Comparison of ENCODE assay signal across 21 cellular contexts in genomic region chr14:31921251-31921650, GRCh38.
DNase-seq lines count a peak whose midpoint lies in the region; ATAC-seq and TF ChIP-seq lines count a peak whose summit lies in the region.
"Had no signal": no experiment of that assay in that cellular context is flagged by ENCODE, and none has a peak within 500 bp of the region (broad histone marks: within the 10 kb centered on the region; RNA-seq: fewer than 3 reads in every experiment).

No MANE protein-coding gene starts in this region.

- H3K27me3 ChIP-seq in A673 (replicated peaks; ENCODE audit: insufficient read depth, low read depth, low read length, poor library complexity), result peaks cover 9% of the 10 kb centered on the region
- no peaks in the 10 kb centered on the region for H3K27me3 ChIP-seq in GM23248 (replicated peaks; ENCODE audit: insufficient read depth)
- H3K27me3 ChIP-seq: BLaER1 treated with 17β-estradiol and CSF1 and Interleukin-3, amounts not matched to agents 10 nM and 100 nM had no signal

- H3K27ac ChIP-seq in A673 (ENCODE audit: low read depth, low read length, poor library complexity, severe bottlenecking) (no peak overlapping the region), GM23248 (no peak overlapping the region)
- H3K27ac ChIP-seq: BLaER1 treated with 17β-estradiol and CSF1 and Interleukin-3, amounts not matched to agents 10 nM and 100 nM; HL-60 had no signal

- H3K4me1 ChIP-seq in A673 (ENCODE audit: insufficient read depth, low read length, poor library complexity, severe bottlenecking), result peaks cover 16% of the 10 kb centered on the region
- H3K4me1 ChIP-seq in GM23248 (ENCODE audit: insufficient read depth), result peaks cover 10% of the 10 kb centered on the region

- no peaks in the 10 kb centered on the region for H3K27me3 Mint-ChIP-seq in MCF 10A (ENCODE audit: insufficient read depth, unreplicated experiment)

- no peak overlapping the region for H3K4me2 ChIP-seq in GM23248 (ENCODE audit: unreplicated experiment)
- H3K4me2 ChIP-seq: BLaER1 treated with 17β-estradiol and CSF1 and Interleukin-3, amounts not matched to agents 10 nM and 100 nM had no signal

- H3K36me3 Mint-ChIP-seq in MCF 10A (ENCODE audit: insufficient read depth, unreplicated experiment), result no peaks in the 10 kb centered on the region
- H3K36me3 Mint-ChIP-seq: CD8-positive, alpha-beta T cell had no signal

- no peaks in the 10 kb centered on the region for H3K79me2 ChIP-seq in GM23248 (ENCODE audit: insufficient read depth)

- no peaks in the 10 kb centered on the region for H3F3A ChIP-seq in GM23248 (ENCODE audit: insufficient read depth)

- no peak overlapping the region for H3K9ac ChIP-seq in GM23248
- H3K9ac ChIP-seq: BLaER1 treated with 17β-estradiol and CSF1 and Interleukin-3, amounts not matched to agents 10 nM and 100 nM had no signal

- no peak overlapping the region for H3K4me3 ChIP-seq in A673 (ENCODE audit: low read depth, low read length, poor library complexity, severe bottlenecking)
- H3K4me3 ChIP-seq in GM23248, result no peak overlapping the region
- H3K4me3 ChIP-seq: BLaER1 treated with 17β-estradiol and CSF1 and Interleukin-3, amounts not matched to agents 10 nM and 100 nM; HAP-1 had no signal

- no peak for ATAC-seq in esophagus mucosa
- ATAC-seq: CD8-positive, alpha-beta T cell; HepG2; Panc1 had no signal

- H3K9me2 ChIP-seq in GM23248 (ENCODE audit: insufficient read depth), result no peaks in the 10 kb centered on the region

- H3K4me1 Mint-ChIP-seq in MCF 10A (ENCODE audit: insufficient read depth, unreplicated experiment), result no peaks in the 10 kb centered on the region

- H3K4me3 Mint-ChIP-seq in MCF 10A (ENCODE audit: unreplicated experiment), result no peak overlapping the region
- H3K4me3 Mint-ChIP-seq: CD8-positive, alpha-beta T cell had no signal

- TF ChIP-seq CTCF in A673 (conservative IDR thresholded peaks at IDR 0.05; ENCODE audit: low read depth, low read length) (no peak), MCF 10A (IDR thresholded peaks at IDR 0.05; ENCODE audit: unreplicated experiment) (no peak)

- H3K36me3 ChIP-seq in A673 (ENCODE audit: insufficient read depth, low read length, poor library complexity, severe bottlenecking), result no peaks in the 10 kb centered on the region
- H3K36me3 ChIP-seq in GM23248 (ENCODE audit: low read depth), result no peaks in the 10 kb centered on the region
- H3K36me3 ChIP-seq: BLaER1 treated with 17β-estradiol and CSF1 and Interleukin-3, amounts not matched to agents 10 nM and 100 nM; HAP-1 had no signal

- H4K20me1 ChIP-seq in GM23248 (ENCODE audit: insufficient read depth), result no peaks in the 10 kb centered on the region
- H4K20me1 ChIP-seq: BLaER1 treated with 17β-estradiol and CSF1 and Interleukin-3, amounts not matched to agents 10 nM and 100 nM had no signal

- H3K9me3 ChIP-seq in A673 (ENCODE audit: low read depth, low read length, poor library complexity, severe bottlenecking) (no peaks in the 10 kb centered on the region), GM23248 (ENCODE audit: low read depth) (no peaks in the 10 kb centered on the region)
- H3K9me3 ChIP-seq: BLaER1 treated with 17β-estradiol and CSF1 and Interleukin-3, amounts not matched to agents 10 nM and 100 nM had no signal

- DNase-seq in A673 (ENCODE audit: low spot score) (peak; percentile 56), GM23248 (peak; percentile 42), NCI-H82 treated with DMSO at 0.1 percent for 48 hours (lab: John Stamatoyannopoulos, UW; ENCODE audit: unreplicated experiment) (peak; percentile 76), inferior parietal cortex (ENCODE audit: extremely low spot score) (peak; percentile 15), MCF 10A (ENCODE audit: unreplicated experiment) (no peak), SK-N-DZ (ENCODE audit: low spot score) (no peak)
- DNase-seq: Calu3; CD8-positive, alpha-beta T cell; KBM-7; NCI-H1092 treated with DMSO at 0.1 percent for 48 hours; NCI-H1436 treated with DMSO at 0.1 percent for 48 hours; NCI-H2029 treated with DMSO at 0.1 percent for 48 hours; NCI-H446; NK-92 treated with Interleukin-12 subunit alpha and Interleukin-12 subunit beta, amount 100 ng/mL, for 24 hours; T-helper 9 cell had no signal

- 92 to 98% methylated on average over 1 of the region's 1 CpG for WGBS in GM23248 (ENCODE audit: low coverage in 1 of 2, low lambda C conversion rate in 2 of 2, missing lambda C conversion rate in 2 of 2), 2 experiments

- in situ Hi-C loops in GM23248 (cut with MboI), result no loop called here

- no peak overlapping the region for H2AFZ ChIP-seq in GM23248

- BruUV-seq in A673 (replicated peaks; lab: Mats Ljungman, UMichigan), result no TSS peak
- no TSS peak for BruUV-seq in MCF 10A (replicated peaks; lab: Mats Ljungman, UMichigan)

- intact Hi-C loops in A673 (cut with micrococcal nuclease; ENCODE audit: unreplicated experiment), result no loop called here
- intact Hi-C loops in MCF 10A (cut with micrococcal nuclease), result no loop called here

- no peak overlapping the region for H3K27ac Mint-ChIP-seq in MCF 10A (ENCODE audit: low read depth, unreplicated experiment)
- H3K27ac Mint-ChIP-seq: CD8-positive, alpha-beta T cell had no signal

- CTCF ChIA-PET in A673 (lab: Charles Lee) (no interaction called here), MCF 10A (lab: Yijun Ruan, JAX) (no interaction called here)

- H3K9me3 Mint-ChIP-seq in MCF 10A (ENCODE audit: unreplicated experiment), result no peaks in the 10 kb centered on the region
- H3K9me3 Mint-ChIP-seq: CD8-positive, alpha-beta T cell had no signal

- POLR2A ChIA-PET in A673 (lab: Charles Lee; ENCODE audit: low non-redundant PET) (no interaction called here), MCF 10A (lab: Yijun Ruan, JAX) (interaction anchor here (1.0 kb wide), 1 partner anchor 13 kb away, joined by 3 read pairs; no protein-coding TSS in a partner anchor)

Comparison
In these comparisons a context has a peak if more than half of its experiments do, and no peak if none do; other contexts are left out.
1. DNase-seq: peak in A673 (single experiment), GM23248 (single experiment), NCI-H82 treated with DMSO at 0.1 percent for 48 hours (single experiment) and inferior parietal cortex (single experiment); none in MCF 10A (single experiment) and SK-N-DZ (single experiment).